Comparison of ENCODE assay signal across 8 cellular contexts in the genomic region with DNA sequence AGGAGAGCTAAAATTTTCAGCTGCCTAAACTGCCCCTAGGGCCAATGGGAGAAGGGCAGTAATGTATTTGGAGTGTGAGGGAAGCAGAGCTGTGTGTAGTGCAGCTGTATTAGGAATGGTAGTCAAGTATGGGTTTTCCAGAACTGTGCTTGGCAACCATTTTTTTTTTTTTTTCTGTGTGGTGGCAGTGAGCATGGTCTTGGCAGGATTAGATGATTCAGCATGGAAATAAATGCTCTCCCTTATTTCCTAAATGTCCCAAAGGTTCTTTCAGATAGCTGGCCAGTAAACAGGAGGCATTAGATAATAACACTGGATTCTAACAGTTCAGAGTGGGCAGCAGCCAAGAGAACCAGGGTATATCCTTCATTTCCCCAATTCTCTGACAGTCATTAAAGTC.
DNase-seq lines count a peak whose midpoint lies in the region; ATAC-seq and TF ChIP-seq lines count a peak whose summit lies in the region.

No MANE protein-coding gene starts in this region.

- H3K27me3 ChIP-seq in ACC112 (ENCODE audit: insufficient read depth, low read length) (no peaks in the 10 kb centered on the region), muscle layer of duodenum (ENCODE audit: low read depth, low read length) (no peaks in the 10 kb centered on the region)

- H3K36me3 Mint-ChIP-seq in activated T-cell treated with anti-CD3 and anti-CD28 coated beads, Interleukin-2, amount 50 U/mL, for 4 hours (ENCODE audit: insufficient read depth) = no peaks in the 10 kb centered on the region

- peaks cover 54% of the 10 kb centered on the region for H3K4me1 ChIP-seq in ACC112 (ENCODE audit: control insufficient read depth, insufficient read depth, low read length, unreplicated experiment)
- peaks cover 23 to 37% of the 10 kb centered on the region in 2 donors for H3K4me1 ChIP-seq in muscle layer of duodenum (ENCODE audit: control insufficient read depth in 1 of 2, insufficient read depth in 2 of 2, low read length in 2 of 2)
- H3K4me1 ChIP-seq in mucosa of descending colon (ENCODE audit: low read depth) = peaks cover 16% of the 10 kb centered on the region

- intact Hi-C loops in mucosa of descending colon (cut with DNase I, micrococcal nuclease) = loop anchor here in 1 of 2 donors (10.0 kb wide), 1 partner anchor 157 kb away; no protein-coding TSS in a partner anchor

- H3K4me3 Mint-ChIP-seq in activated T-cell treated with anti-CD3 and anti-CD28 coated beads, Interleukin-2, amount 50 U/mL, for 4 hours = no peak overlapping the region

- H3K27ac ChIP-seq in ACC112 (ENCODE audit: low read depth, low read length) (peak overlapping the region; percentile 16; the same call in 1 of the 2 replicates), muscle layer of duodenum (ENCODE audit: low read length) (peak overlapping the region; percentile 85)

- ATAC-seq in mucosa of descending colon = no peak
- ATAC-seq in HG02678 (IDR thresholded peaks at IDR 0.05; ENCODE audit: unreplicated experiment) = no peak
- no peak for ATAC-seq in activated T-cell treated with anti-CD3 and anti-CD28 coated beads, Interleukin-2, amount 50 U/mL, for 4 hours

- H3K4me3 ChIP-seq in ACC112 (ENCODE audit: low read depth, low read length) (peak overlapping the region; percentile 84), epithelial cell of esophagus (ENCODE audit: low read length) (peak overlapping the region; percentile 83), muscle layer of duodenum (ENCODE audit: low read depth in 1 of 2, low read length in 2 of 2) (peak overlapping the region; percentile 81 to 84), mucosa of descending colon (no peak overlapping the region)

- peak; percentile 77 for DNase-seq in NCI-H2029 (lab: John Stamatoyannopoulos, UW)
- DNase-seq in epithelial cell of esophagus (ENCODE audit: low read depth) = no peak
- DNase-seq in mucosa of descending colon = no peak
- DNase-seq in NCI-H345 treated with DMSO at 0.1 percent for 48 hours (lab: John Stamatoyannopoulos, UW; ENCODE audit: unreplicated experiment) = no peak
- DNase-seq in activated T-cell treated with anti-CD3 and anti-CD28 coated beads, Interleukin-2, amount 50 U/mL, for 4 hours = no peak

- peaks cover 3% of the 10 kb centered on the region for H3K27me3 Mint-ChIP-seq in activated T-cell treated with anti-CD3 and anti-CD28 coated beads, Interleukin-2, amount 50 U/mL, for 4 hours (ENCODE audit: low read depth)

- peaks cover 26% of the 10 kb centered on the region for H3K4me1 Mint-ChIP-seq in activated T-cell treated with anti-CD3 and anti-CD28 coated beads, Interleukin-2, amount 50 U/mL, for 4 hours (ENCODE audit: low read depth)

- no peaks in the 10 kb centered on the region for H3K36me3 ChIP-seq in ACC112 (ENCODE audit: insufficient read depth, low read length)
- H3K36me3 ChIP-seq in muscle layer of duodenum (ENCODE audit: control insufficient read depth in 1 of 2, insufficient read depth in 2 of 2, low read length in 2 of 2) = peaks cover 0 to 9% of the 10 kb centered on the region in 2 donors
- H3K36me3 ChIP-seq in mucosa of descending colon (ENCODE audit: low read depth) = no peaks in the 10 kb centered on the region

- no peaks in the 10 kb centered on the region for H3K9me3 Mint-ChIP-seq in activated T-cell treated with anti-CD3 and anti-CD28 coated beads, Interleukin-2, amount 50 U/mL, for 4 hours

- H2AFZ ChIP-seq in ACC112 (ENCODE audit: low read length, unreplicated experiment) = no peak overlapping the region

- no peak for TF ChIP-seq CTCF in epithelial cell of esophagus (IDR thresholded peaks at IDR 0.05; ENCODE audit: insufficient read depth, low read depth, low read length, missing control alignments)
- TF ChIP-seq CTCF in mucosa of descending colon (IDR thresholded peaks at IDR 0.05) = no peak

- peaks cover 64% of the 10 kb centered on the region for H3K79me2 ChIP-seq in ACC112 (ENCODE audit: control insufficient read depth, insufficient read depth, low read length, unreplicated experiment)

- no peaks in the 10 kb centered on the region for H3K9me3 ChIP-seq in muscle layer of duodenum (ENCODE audit: control insufficient read depth in 1 of 2, low read length in 2 of 2)
- H3K9me3 ChIP-seq in mucosa of descending colon = no peaks in the 10 kb centered on the region
